1 cellular context compared by ENCODE assay signal in the genomic region with DNA sequence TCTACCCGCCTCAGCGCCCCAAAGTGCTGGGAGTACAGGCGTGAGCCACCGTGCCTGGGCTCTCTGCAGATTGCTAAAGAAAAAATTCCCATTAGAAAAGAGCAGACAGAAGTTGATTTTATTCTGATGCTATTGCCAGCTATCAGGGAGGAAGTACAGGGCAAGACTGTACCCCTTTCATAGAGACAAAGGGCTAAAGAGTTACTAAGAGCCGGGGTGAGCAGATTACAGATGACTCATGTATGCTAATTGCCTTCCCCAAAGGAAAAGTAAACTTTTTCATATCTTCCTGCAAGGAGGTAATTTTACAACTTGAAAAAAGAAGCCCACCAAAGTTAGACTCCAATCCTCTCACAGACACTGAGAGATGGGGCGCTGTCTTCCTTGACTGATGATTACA.
TF ChIP-seq lines count a peak whose summit lies in the region.

No MANE protein-coding gene starts in this region.

TF ChIP-seq in endothelial cell of umbilical vein, 7 proteins besides CTCF, POLR2A, EP300 and RAD21:
- peak; percentile 12 for TF ChIP-seq FOS (IDR thresholded peaks at IDR 0.05; ENCODE audit: borderline replicate concordance, insufficient read depth, low read length)
- peak; percentile 11 for TF ChIP-seq JUN (IDR thresholded peaks at IDR 0.05; ENCODE audit: borderline replicate concordance, insufficient read depth, insufficient read length, low read depth)
- TF ChIP-seq GATA2 (IDR thresholded peaks at IDR 0.05; ENCODE audit: insufficient read depth, insufficient read length, low read depth, low read length) = no peak
